In the genomic region with DNA sequence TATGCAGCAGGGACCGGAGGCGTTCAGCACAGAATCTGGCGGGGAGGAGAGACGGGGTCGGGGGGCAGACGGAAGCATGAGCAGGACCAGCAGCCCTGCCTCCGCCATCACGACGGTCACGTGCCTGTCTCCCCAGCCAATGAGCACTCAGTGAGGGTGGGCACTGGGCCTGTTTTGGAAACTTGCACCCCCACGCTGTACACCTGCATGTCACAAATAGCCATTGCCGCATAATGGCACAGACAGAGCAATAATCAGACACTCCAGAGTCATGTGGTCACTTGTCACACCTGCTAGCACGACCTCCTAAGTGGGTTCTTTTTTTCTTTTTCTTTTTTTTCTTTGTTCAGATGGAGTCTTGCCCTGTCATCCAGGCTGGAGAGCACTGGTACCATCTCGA, we compare ENCODE assay signal across 1 cellular context.
TF ChIP-seq lines count a peak whose summit lies in the region.

No MANE protein-coding gene starts in this region.

TF ChIP-seq in HCT116, 20 proteins besides CTCF, POLR2A, EP300 and RAD21:
- TF ChIP-seq CBX3 (IDR thresholded peaks at IDR 0.05; ENCODE audit: low read depth): no peak
- TF ChIP-seq ZNF274 (IDR thresholded peaks at IDR 0.05; ENCODE audit: low read depth, low read length): no peak
